ENCODE assay signal across 1 cellular context in the genomic region with DNA sequence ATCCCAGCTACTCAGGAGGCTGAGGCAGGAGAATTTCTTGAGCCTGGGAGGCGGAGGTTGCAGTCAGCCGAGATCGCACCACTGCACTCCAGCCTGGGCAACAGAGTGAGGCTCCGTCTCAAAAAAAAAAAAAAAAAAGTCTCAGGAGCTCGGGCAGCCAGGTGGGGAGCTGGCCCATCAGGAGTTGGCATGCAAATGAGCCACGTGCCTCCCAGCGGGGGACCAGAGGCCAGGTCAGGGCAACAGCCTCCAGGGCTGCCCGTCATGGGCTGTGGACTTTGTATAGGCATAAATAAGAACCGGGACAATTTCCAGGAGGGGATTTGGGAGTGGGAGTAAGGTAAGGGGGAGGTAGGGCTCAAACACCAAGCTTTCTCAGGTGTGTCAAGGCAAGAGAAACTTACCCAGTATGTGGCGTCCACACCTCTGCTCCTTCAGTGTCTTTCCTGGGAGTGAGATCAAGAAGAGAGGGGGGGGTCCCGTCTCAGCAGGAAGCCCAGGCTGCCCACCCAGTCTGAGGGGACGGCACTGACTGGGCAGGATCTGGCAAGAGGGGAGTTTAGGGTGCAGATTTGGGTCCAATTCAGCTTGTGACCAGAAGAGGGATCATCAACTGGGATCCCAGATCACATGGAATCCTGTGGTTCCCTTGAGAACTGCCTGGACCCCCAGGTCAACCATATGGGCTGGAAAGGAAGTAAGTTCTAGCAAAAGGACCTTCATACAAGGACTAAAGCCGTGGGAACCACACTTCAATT.
TF ChIP-seq lines count a peak whose summit lies in the region.

No MANE protein-coding gene starts in this region.

TF ChIP-seq in A549, 52 proteins besides CTCF, POLR2A, EP300 and RAD21 (continued from another document):
- no peak for TF ChIP-seq NFE2L2 (conservative IDR thresholded peaks at IDR 0.05; ENCODE audit: low read length)
- no peak for TF ChIP-seq ZSCAN20 (CRISPR knock-in tag; IDR thresholded peaks at IDR 0.05)
- TF ChIP-seq HOXA7 (CRISPR knock-in tag; IDR thresholded peaks at IDR 0.05) = no peak
- TF ChIP-seq GATA3 (IDR thresholded peaks at IDR 0.05; ENCODE audit: borderline replicate concordance) = no peak
- no peak for TF ChIP-seq TP53 (CRISPR knock-in tag; IDR thresholded peaks at IDR 0.05)
- TF ChIP-seq, protein P1, sequence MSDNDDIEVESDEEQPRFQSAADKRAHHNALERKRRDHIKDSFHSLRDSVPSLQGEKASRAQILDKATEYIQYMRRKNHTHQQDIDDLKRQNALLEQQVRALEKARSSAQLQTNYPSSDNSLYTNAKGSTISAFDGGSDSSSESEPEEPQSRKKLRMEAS (IDR thresholded peaks at IDR 0.05) = no peak
- no peak for TF ChIP-seq CBX2 (IDR thresholded peaks at IDR 0.05; ENCODE audit: borderline replicate concordance, low read depth)
- no peak for TF ChIP-seq ZC3H11A (IDR thresholded peaks at IDR 0.05)
- TF ChIP-seq JUN (IDR thresholded peaks at IDR 0.05) = no peak
- TF ChIP-seq FOSB (CRISPR knock-in tag; IDR thresholded peaks at IDR 0.05) = no peak
- TF ChIP-seq HOXB5 (CRISPR knock-in tag; IDR thresholded peaks at IDR 0.05) = no peak
- no peak for TF ChIP-seq MAZ (IDR thresholded peaks at IDR 0.05; ENCODE audit: borderline replicate concordance, low read depth, low read length)
- TF ChIP-seq ESRRA (IDR thresholded peaks at IDR 0.05; ENCODE audit: borderline replicate concordance, low read length) = no peak
